Comparison of ENCODE assay signal across 26 cellular contexts in the genomic region with DNA sequence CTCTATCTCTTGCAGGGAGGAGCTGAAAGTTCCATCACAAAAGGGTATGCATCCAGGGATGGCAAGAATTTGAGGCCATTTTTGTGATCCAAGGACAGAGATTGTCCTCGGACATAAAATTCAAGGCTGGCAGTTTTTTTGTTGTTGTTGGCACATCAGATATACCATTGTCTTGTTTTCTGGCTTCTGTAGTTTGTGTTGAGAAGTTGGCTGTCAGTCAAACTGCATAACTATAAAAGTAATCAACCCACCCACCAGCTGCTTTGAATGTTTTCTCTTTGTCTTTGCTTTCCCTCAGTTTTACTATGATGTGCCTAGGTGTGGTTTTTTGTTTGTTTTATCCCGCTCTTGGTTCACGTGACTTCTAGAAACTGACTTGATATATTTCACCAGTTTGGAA. TPM values are rescaled to one million over a fixed set of nuclear protein-coding genes. Genes with fewer than 3 reads are reported as not detected.
"Had no signal": no experiment of that assay in that cellular context is flagged by ENCODE, and none has a peak within 500 bp of the region (broad histone marks: within the 10 kb centered on the region; RNA-seq: fewer than 3 reads in every experiment).

No MANE protein-coding gene starts in this region.

- FAIRE-seq: colon, islet of Langerhans, kidney had no signal

- H3K36me3 ChIP-seq: esophagus squamous epithelium, gastrocnemius medialis, heart right ventricle, left lung, lower lobe of right lung had no signal

- H3K9me3 ChIP-seq: esophagus squamous epithelium, gastrocnemius medialis, heart right ventricle, left lung, lower lobe of right lung, mucosa of descending colon had no signal

- H3K4me1 ChIP-seq: esophagus squamous epithelium, gastrocnemius medialis, heart right ventricle, left lung, lower lobe of right lung had no signal

- DNase-seq: dorsolateral prefrontal cortex; effector CD4-positive, alpha-beta T cell; effector memory CD4-positive, alpha-beta T cell; erythroblast; esophagus squamous epithelium; foreskin fibroblast; foreskin melanocyte; gastrocnemius medialis; glutamatergic neuron; heart right ventricle; hippocampal formation; kidney glomerular epithelial cell; left lung; left ventricle myocardium superior; lower lobe of right lung; mesenchymal stem cell; mucosa of descending colon; naive B cell had no signal

- ATAC-seq: esophagus mucosa, gastrocnemius medialis, heart right ventricle, left lung, left ventricle myocardium superior, lower lobe of right lung, mucosa of descending colon had no signal

- H3K27ac ChIP-seq: coronary artery, dorsolateral prefrontal cortex, epithelial cell of prostate, esophagus squamous epithelium, gastrocnemius medialis, heart right ventricle, left lung, lower lobe of right lung had no signal

- H3K4me3 ChIP-seq: coronary artery, dorsolateral prefrontal cortex, esophagus squamous epithelium, gastrocnemius medialis, heart right ventricle, left lung, lower lobe of right lung, mucosa of descending colon had no signal

RNA-seq across cellular contexts. Expression of a gene that starts 52.5 kb away (rescaled TPM):
- total RNA-seq: glomerular endothelial cell, mesothelial cell of epicardium had no signal
